8 cellular contexts compared by ENCODE assay signal in the genomic region with DNA sequence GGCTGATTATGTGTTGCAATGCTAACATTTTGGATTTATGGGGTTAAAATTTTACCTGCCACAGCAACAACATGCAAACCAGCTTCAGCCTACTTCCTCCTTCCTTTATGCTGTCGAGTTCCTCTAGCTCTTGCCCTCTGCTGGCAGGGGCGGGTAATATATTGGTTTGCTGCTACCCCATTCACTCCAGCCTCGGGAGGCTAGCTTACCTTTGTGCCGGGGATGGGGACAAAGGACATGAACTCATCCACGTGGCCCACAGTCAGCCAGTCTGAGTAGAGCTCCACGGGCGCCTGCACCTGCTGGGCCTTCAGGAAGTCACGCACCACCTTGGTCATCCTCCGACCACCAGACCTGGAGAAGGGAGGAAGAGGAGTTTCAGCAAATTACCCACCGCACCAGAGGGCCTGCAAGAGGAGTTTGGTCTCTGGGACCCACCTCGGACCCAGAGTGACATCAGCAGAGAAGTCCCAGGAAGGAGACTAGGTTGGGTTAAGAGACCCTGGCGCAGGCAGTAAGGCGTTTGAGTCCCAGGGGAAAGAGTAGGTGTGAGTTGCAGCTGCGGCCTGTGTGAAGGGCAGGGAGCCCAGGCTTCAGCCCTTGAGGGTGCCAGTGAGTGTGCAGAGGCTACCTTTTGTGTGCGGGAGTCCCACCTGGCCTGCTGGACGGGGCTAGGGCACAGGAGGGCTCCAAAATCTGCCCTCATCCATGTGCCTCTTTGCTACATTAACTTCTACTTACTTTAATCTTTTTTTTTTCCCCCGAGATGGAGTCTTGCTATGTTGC. TPM values are rescaled to one million over a fixed set of nuclear protein-coding genes. Genes with fewer than 3 reads are reported as not detected.
DNase-seq lines count a peak whose midpoint lies in the region; ATAC-seq and TF ChIP-seq lines count a peak whose summit lies in the region.

No MANE protein-coding gene starts in this region.

- CTCF ChIA-PET in OCI-LY7 (lab: Charles Lee; ENCODE audit: unreplicated experiment) = interaction anchor here (0.8 kb wide), 1 partner anchor 9 kb away, joined by 4 read pairs; no protein-coding TSS in a partner anchor

- H3K4me3 ChIP-seq in OCI-LY7 (ENCODE audit: low read depth, low read length, poor library complexity, severe bottlenecking) (no peak overlapping the region), esophagus squamous epithelium (no peak overlapping the region), upper lobe of right lung (no peak overlapping the region)

- H3K4me3 Mint-ChIP-seq in stimulated activated naive CD8-positive, alpha-beta T cell treated with anti-CD3 and anti-CD28 coated beads, Interleukin-15, amount 100 ng/mL, for 72 hours = no peak overlapping the region

- TF ChIP-seq POLR2A in esophagus squamous epithelium (IDR thresholded peaks at IDR 0.05) = no peak

- intact Hi-C loops in OCI-LY7 (cut with micrococcal nuclease; ENCODE audit: unreplicated experiment) = no loop called here
- intact Hi-C loops in esophagus squamous epithelium (cut with DNase I) = no loop called here
- intact Hi-C loops in upper lobe of right lung (cut with DNase I) = no loop called here

- no peaks in the 10 kb centered on the region for H3K27me3 ChIP-seq in esophagus squamous epithelium
- no peaks in the 10 kb centered on the region for H3K27me3 ChIP-seq in upper lobe of right lung

- H3K4me2 ChIP-seq in OCI-LY7 (ENCODE audit: low read length) = no peak overlapping the region

- H3K4me1 ChIP-seq in OCI-LY7 (ENCODE audit: insufficient read depth, low read length, poor library complexity, severe bottlenecking) (no peaks in the 10 kb centered on the region), esophagus squamous epithelium (no peaks in the 10 kb centered on the region), upper lobe of right lung (no peaks in the 10 kb centered on the region)

- H3K9me3 Mint-ChIP-seq in stimulated activated naive CD8-positive, alpha-beta T cell treated with anti-CD3 and anti-CD28 coated beads, Interleukin-15, amount 100 ng/mL, for 72 hours = no peaks in the 10 kb centered on the region

- no peaks in the 10 kb centered on the region for H3K79me2 ChIP-seq in OCI-LY7 (ENCODE audit: insufficient read depth, low read depth, low read length)

- 54 to 67% methylated on average over 9 to 16 of the region's 17 CpGs for WGBS in esophagus squamous epithelium, 2 donors

- no peaks in the 10 kb centered on the region for H3K27me3 Mint-ChIP-seq in stimulated activated naive CD8-positive, alpha-beta T cell treated with anti-CD3 and anti-CD28 coated beads, Interleukin-15, amount 100 ng/mL, for 72 hours

- POLR2A ChIA-PET in OCI-LY7 (lab: Charles Lee) = no interaction called here

- BruUV-seq in OCI-LY7 (replicated peaks; lab: Mats Ljungman, UMichigan) = no TSS peak

- H3K4me1 Mint-ChIP-seq in stimulated activated naive CD8-positive, alpha-beta T cell treated with anti-CD3 and anti-CD28 coated beads, Interleukin-15, amount 100 ng/mL, for 72 hours = no peaks in the 10 kb centered on the region

- H3K9me3 ChIP-seq in OCI-LY7 (ENCODE audit: low read length) (no peaks in the 10 kb centered on the region), esophagus squamous epithelium (no peaks in the 10 kb centered on the region), upper lobe of right lung (no peaks in the 10 kb centered on the region)

- no peak overlapping the region for H3K27ac ChIP-seq in OCI-LY7 (ENCODE audit: low read depth, low read length, poor library complexity, severe bottlenecking)
- no peak overlapping the region for H3K27ac ChIP-seq in esophagus squamous epithelium
- H3K27ac ChIP-seq in upper lobe of right lung = no peak overlapping the region

- H3K36me3 ChIP-seq in OCI-LY7 (ENCODE audit: insufficient read depth, low read length) = no peaks in the 10 kb centered on the region
- H3K36me3 ChIP-seq in esophagus squamous epithelium = no peaks in the 10 kb centered on the region
- no peaks in the 10 kb centered on the region for H3K36me3 ChIP-seq in upper lobe of right lung

- H4K20me1 ChIP-seq in OCI-LY7 (ENCODE audit: insufficient read depth, low read length) = no peaks in the 10 kb centered on the region

- H3K9me2 ChIP-seq in OCI-LY7 (ENCODE audit: insufficient read depth, low read length) = no peaks in the 10 kb centered on the region

- H2AFZ ChIP-seq in OCI-LY7 (ENCODE audit: low read length) = no peak overlapping the region; the same call in 1 of the 2 replicates

- TF ChIP-seq CTCF in OCI-LY7 (conservative IDR thresholded peaks at IDR 0.05; ENCODE audit: low read length) (peak; percentile 67), esophagus squamous epithelium (IDR thresholded peaks at IDR 0.05) (peak in 4 of 6 experiments; percentile 16 to 66 (median 26)), upper lobe of right lung (IDR thresholded peaks at IDR 0.05) (peak; percentile 32)

- no peak overlapping the region for H3K27ac Mint-ChIP-seq in stimulated activated naive CD8-positive, alpha-beta T cell treated with anti-CD3 and anti-CD28 coated beads, Interleukin-15, amount 100 ng/mL, for 72 hours

- no peak for ATAC-seq in stimulated activated naive CD8-positive, alpha-beta T cell treated with anti-CD3 and anti-CD28 coated beads, Interleukin-15, Interleukin-2, amounts not matched to agents 100 U/mL and 50 U/mL, for 24 hours
- ATAC-seq in stimulated activated naive CD8-positive, alpha-beta T cell treated with anti-CD3 and anti-CD28 coated beads, Interleukin-15, amount 100 ng/mL, for 72 hours = no peak
- peak; percentile 81 for ATAC-seq in upper lobe of right lung
- ATAC-seq in GM21723 (IDR thresholded peaks at IDR 0.05; ENCODE audit: unreplicated experiment) = no peak

- DNase-seq in stimulated activated naive CD8-positive, alpha-beta T cell treated with anti-CD3 and anti-CD28 coated beads, Interleukin-15, Interleukin-2, amounts not matched to agents 100 U/mL and 50 U/mL, for 24 hours = peak; percentile 13
- no peak for DNase-seq in stimulated activated naive CD8-positive, alpha-beta T cell treated with anti-CD3 and anti-CD28 coated beads, Interleukin-15, amount 100 ng/mL, for 72 hours
- DNase-seq in OCI-LY7 (ENCODE audit: low spot score) = peak; percentile 35
- DNase-seq in esophagus squamous epithelium (lab: John Stamatoyannopoulos, UW) = no peak
- no peak for DNase-seq in upper lobe of right lung
- DNase-seq in ureter (ENCODE audit: low spot score) = no peak
- DNase-seq in middle frontal gyrus (ENCODE audit: extremely low spot score, low spot score) = no peak

RNA-seq across cellular contexts. Expression of gene SDHB, which starts 21.8 kb away (rescaled TPM):
- total RNA-seq in OCI-LY7 (2014; rRNA removed; shearing (Covaris generic)) = 103 and 106 TPM in 2 replicates
- total RNA-seq in OCI-LY7 (2022) = 98.4 and 105 TPM in 2 replicates
- total RNA-seq in esophagus squamous epithelium = 100 to 1,000 TPM in 3 of 4 donors, 10 to 100 TPM in 1; 78.4 to 137 (median 119) TPM
- total RNA-seq in upper lobe of right lung = 79.3 TPM
- 64.1 TPM for total RNA-seq in ureter

RNA-seq across cellular contexts. Expression of gene PADI2, which starts 43.6 kb away (rescaled TPM):
- not detected in 2 replicates for total RNA-seq in OCI-LY7 (2014; rRNA removed; shearing (Covaris generic))
- 0.08 TPM in 1 of 2 replicates, not detected in the other for total RNA-seq in OCI-LY7 (2022)
- 1 to 10 TPM in 2 of 4 donors, under 1 TPM in 2; 0.57 to 2.1 (median 1.1) TPM for total RNA-seq in esophagus squamous epithelium
- 20.0 TPM for total RNA-seq in upper lobe of right lung
- total RNA-seq in ureter = 1.8 TPM

Comparison
In these comparisons a context has a peak if more than half of its experiments do, and no peak if none do; other contexts are left out.
1. DNase-seq: peak in stimulated activated naive CD8-positive, alpha-beta T cell treated with anti-CD3 and anti-CD28 coated beads, Interleukin-15, Interleukin-2, amounts not matched to agents 100 U/mL and 50 U/mL, for 24 hours (single experiment) and OCI-LY7 (single experiment); none in stimulated activated naive CD8-positive, alpha-beta T cell treated with anti-CD3 and anti-CD28 coated beads, Interleukin-15, amount 100 ng/mL, for 72 hours (0 of 2), esophagus squamous epithelium (single experiment), upper lobe of right lung (single experiment), ureter (single experiment) and middle frontal gyrus (single experiment).
2. Peak in every context shown above with its lines, with median percentiles within 50 percentile points of each other: CTCF ChIP-seq.